ENCODE assay signal across 8 cellular contexts in the genomic region with DNA sequence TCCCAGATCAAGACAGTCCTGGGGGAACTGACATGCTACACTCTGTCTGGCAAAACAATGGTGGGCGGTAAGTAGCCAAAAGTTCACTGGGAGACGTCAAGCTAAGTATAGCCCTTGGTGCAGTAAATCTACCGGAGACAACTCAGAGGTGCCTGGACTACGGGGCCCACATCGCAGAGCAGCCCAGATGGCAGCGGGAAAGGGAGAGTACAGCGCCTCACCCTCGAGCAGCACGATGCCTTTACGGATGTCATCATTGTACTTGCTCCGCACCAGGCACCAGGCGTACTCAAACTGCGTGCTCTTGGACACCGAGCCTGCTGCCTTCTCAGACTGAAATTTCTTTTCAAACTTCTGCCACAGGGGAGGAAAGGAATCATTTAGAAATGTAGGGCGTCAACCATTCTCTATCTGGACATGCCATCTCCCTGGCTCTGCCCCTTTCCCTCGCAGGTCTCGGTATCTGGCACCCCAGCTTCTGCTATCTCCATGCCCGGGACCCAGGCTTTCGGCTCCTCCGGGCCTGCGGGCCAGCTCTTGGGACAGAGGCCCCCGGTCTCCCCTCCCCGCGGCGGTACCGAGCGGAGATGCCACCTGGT. TPM values are rescaled to one million over a fixed set of nuclear protein-coding genes. Genes with fewer than 3 reads are reported as not detected.
DNase-seq lines count a peak whose midpoint lies in the region; ATAC-seq and TF ChIP-seq lines count a peak whose summit lies in the region.

No MANE protein-coding gene starts in this region.

- peak overlapping the region; percentile 3 for H3K4ac ChIP-seq in trophoblast cell (ENCODE audit: low read depth, low read length)

- DNase-seq in AG04450 (ENCODE audit: low read depth, low spot score) = no peak
- DNase-seq in GM19240 (ENCODE audit: insufficient read length, low spot score) = peak; percentile 74
- DNase-seq in foreskin keratinocyte = peak; percentile 12 to 38
- DNase-seq in trophoblast cell = no peak
- DNase-seq in activated gamma-delta T cell (lab: John Stamatoyannopoulos, UW) = no peak
- DNase-seq in DMS79 (lab: John Stamatoyannopoulos, UW) = no peak

- no peak overlapping the region for H3K23ac ChIP-seq in trophoblast cell (ENCODE audit: low read length)

- peak overlapping the region; percentile 74 for H3K4me2 ChIP-seq in trophoblast cell (ENCODE audit: low read length)

- ATAC-seq in foreskin keratinocyte (no peak), GM21529 (IDR thresholded peaks at IDR 0.05; ENCODE audit: unreplicated experiment) (no peak)

- H2BK120ac ChIP-seq in trophoblast cell (ENCODE audit: insufficient read depth, low read length, poor library complexity) = no peak overlapping the region

- TF ChIP-seq CTCF in AG04450 (IDR thresholded peaks at IDR 0.05; ENCODE audit: low read depth, low read length) (no peak; the same call in 1 of the 2 replicates), WI38 (IDR thresholded peaks at IDR 0.05; ENCODE audit: low read depth, low read length) (no peak), foreskin keratinocyte (conservative IDR thresholded peaks at IDR 0.05) (peak; percentile 90)

- H3K27me3 ChIP-seq in AG04450 (ENCODE audit: control insufficient read depth, insufficient read depth, low read length) (no peaks in the 10 kb centered on the region), foreskin keratinocyte (no peaks in the 10 kb centered on the region), trophoblast cell (ENCODE audit: insufficient read depth, low read length) (no peaks in the 10 kb centered on the region)

- no peak overlapping the region for H2AK5ac ChIP-seq in trophoblast cell (ENCODE audit: low read length)

- peaks cover 5% of the 10 kb centered on the region; the same call in 1 of the 2 replicates for H3K9me3 ChIP-seq in AG04450 (ENCODE audit: control insufficient read depth, insufficient read depth, low read length)
- H3K9me3 ChIP-seq in trophoblast cell (ENCODE audit: insufficient read depth, low read depth, low read length) = no peaks in the 10 kb centered on the region

- peak overlapping the region; percentile 98 for H3K4me3 ChIP-seq in AG04450 (ENCODE audit: low read depth, low read length)
- H3K4me3 ChIP-seq in WI38 (ENCODE audit: low read depth, low read length) = peak overlapping the region; percentile 94
- peak overlapping the region; percentile 89 for H3K4me3 ChIP-seq in trophoblast cell (ENCODE audit: low read depth, low read length)

- H3K9ac ChIP-seq in trophoblast cell (ENCODE audit: low read length) = peak overlapping the region; percentile 64

- POLR2A ChIA-PET in AG04450 (lab: Yijun Ruan, JAX) = interaction anchor here (0.7 to 1.3 kb wide), 3 partner anchors 20 to 100 kb away, joined by 3 to 16 read pairs (median 13); a partner anchor contains a TSS

- peaks cover 5% of the 10 kb centered on the region for H3K4me1 ChIP-seq in foreskin keratinocyte
- peaks cover 6 to 13% of the 10 kb centered on the region in 2 experiments for H3K4me1 ChIP-seq in trophoblast cell (ENCODE audit: control insufficient read depth in 1 of 2, insufficient read depth in 2 of 2, low read length in 2 of 2)

- WGBS in trophoblast cell (ENCODE audit: extremely low coverage, insufficient coverage, insufficient read length) = no CpG with 5 or more reads among the region's 27 CpGs

- H2BK5ac ChIP-seq in trophoblast cell (ENCODE audit: low read depth, low read length, poor library complexity) = no peak overlapping the region

- H2BK12ac ChIP-seq in trophoblast cell (ENCODE audit: low read length) = no peak overlapping the region

- H3K27ac ChIP-seq in AG04450 (ENCODE audit: low read depth, low read length) (peak overlapping the region; percentile 92), foreskin keratinocyte (peak overlapping the region; percentile 68), trophoblast cell (ENCODE audit: low read depth, low read length) (peak overlapping the region; percentile 9)

- no peak overlapping the region for H4K91ac ChIP-seq in trophoblast cell (ENCODE audit: low read depth, low read length)

- peak overlapping the region; percentile 12 for H3K18ac ChIP-seq in trophoblast cell (ENCODE audit: low read length)

- peak overlapping the region; percentile 79 for H4K8ac ChIP-seq in trophoblast cell (ENCODE audit: low read depth, low read length)

- H3K36me3 ChIP-seq in trophoblast cell (ENCODE audit: control insufficient read depth in 1 of 2, insufficient read depth in 2 of 2, low read length in 2 of 2) = peaks cover 17 to 30% of the 10 kb centered on the region in 2 experiments

- peak overlapping the region; percentile 76 for H4K12ac ChIP-seq in trophoblast cell (ENCODE audit: low read depth, low read length)

- H3K14ac ChIP-seq in trophoblast cell (ENCODE audit: low read length) = no peak overlapping the region

- no peak overlapping the region for H2AFZ ChIP-seq in trophoblast cell (ENCODE audit: insufficient read depth, low read length, poor library complexity)

- H3K79me1 ChIP-seq in trophoblast cell (ENCODE audit: low read length) = peaks cover 10% of the 10 kb centered on the region

- peaks cover 4% of the 10 kb centered on the region for H3K79me2 ChIP-seq in trophoblast cell (ENCODE audit: control insufficient read depth, insufficient read depth, low read length, poor library complexity)

- CTCF ChIA-PET in AG04450 (lab: Charles Lee) = interaction anchor here (0.5 to 5.6 kb wide), 24 partner anchors 8 to 954 kb away, joined by 3 to 101 read pairs (median 4); a partner anchor contains a TSS

RNA-seq across cellular contexts. Expression of a gene that starts 1.0 kb away (rescaled TPM):
- polyA plus RNA-seq in AG04450 (2011; rRNA removed) (170 and 198 TPM in 2 replicates), foreskin keratinocyte (227 and 256 TPM in 2 replicates)
- 67.2 and 76.8 TPM in 2 replicates for polyA minus RNA-seq in AG04450 (2011; rRNA and poly(A)+ RNA removed)
- total RNA-seq in foreskin keratinocyte = 134 and 177 TPM in 2 replicates
- polyA plus RNA-seq in trophoblast cell (2013) = 109 and 114 TPM in 2 replicates

RNA-seq across cellular contexts. Expression of a gene that starts 6.3 kb away (rescaled TPM):
- 3.0 and 3.3 TPM in 2 replicates for polyA plus RNA-seq in AG04450 (2011; rRNA removed)
- polyA minus RNA-seq in AG04450 (2011; rRNA and poly(A)+ RNA removed) = 3.4 and 3.8 TPM in 2 replicates
- total RNA-seq in foreskin keratinocyte = 1.7 and 3.4 TPM in 2 replicates
- polyA plus RNA-seq in foreskin keratinocyte = 2.5 and 3.7 TPM in 2 replicates
- polyA plus RNA-seq in trophoblast cell (2013) = 5.2 and 5.5 TPM in 2 replicates

RNA-seq across cellular contexts. Expression of a gene that starts 25.9 kb away (rescaled TPM):
- polyA plus RNA-seq in AG04450 (2011; rRNA removed) (36.0 and 46.2 TPM in 2 replicates), foreskin keratinocyte (121 and 144 TPM in 2 replicates)
- 27.6 and 30.3 TPM in 2 replicates for polyA minus RNA-seq in AG04450 (2011; rRNA and poly(A)+ RNA removed)
- total RNA-seq in foreskin keratinocyte = 81.2 and 93.8 TPM in 2 replicates
- polyA plus RNA-seq in trophoblast cell (2013) = 69.1 and 70.0 TPM in 2 replicates

RNA-seq across cellular contexts. Expression of a gene that starts 26.5 kb away (rescaled TPM):
- polyA plus RNA-seq in AG04450 (2011; rRNA removed) = 60.6 and 86.9 TPM in 2 replicates
- polyA minus RNA-seq in AG04450 (2011; rRNA and poly(A)+ RNA removed) = 57.3 and 84.1 TPM in 2 replicates
- 77.6 and 80.6 TPM in 2 replicates for total RNA-seq in foreskin keratinocyte
- 82.5 and 83.8 TPM in 2 replicates for polyA plus RNA-seq in foreskin keratinocyte
- polyA plus RNA-seq in trophoblast cell (2013) = 72.0 and 76.5 TPM in 2 replicates

RNA-seq across cellular contexts. Expression of a gene that starts 43.0 kb away (rescaled TPM):
- polyA plus RNA-seq in AG04450 (2011; rRNA removed) (not detected in 2 replicates), foreskin keratinocyte (not detected in 2 replicates)
- polyA minus RNA-seq in AG04450 (2011; rRNA and poly(A)+ RNA removed) = not detected in 2 replicates
- total RNA-seq in foreskin keratinocyte = not detected in 2 replicates
- 0.04 TPM in 1 of 2 replicates, not detected in the other for polyA plus RNA-seq in trophoblast cell (2013)

Comparison
In these comparisons a context has a peak if more than half of its experiments do, and no peak if none do; other contexts are left out.
1. DNase-seq: peak in GM19240 (single experiment) and foreskin keratinocyte (2 of 2); none in AG04450 (single experiment), trophoblast cell (0 of 2), activated gamma-delta T cell (single experiment) and DMS79 (single experiment).
2. H3K27ac ChIP-seq: peak in every context shown above with its lines; median percentile 92 in AG04450; 68 in foreskin keratinocyte; 9 in trophoblast cell.
3. Peak in every context shown above with its lines, with median percentiles within 50 percentile points of each other: H3K4me3 ChIP-seq.